ENCODE assay signal across 8 cellular contexts in the genomic region with DNA sequence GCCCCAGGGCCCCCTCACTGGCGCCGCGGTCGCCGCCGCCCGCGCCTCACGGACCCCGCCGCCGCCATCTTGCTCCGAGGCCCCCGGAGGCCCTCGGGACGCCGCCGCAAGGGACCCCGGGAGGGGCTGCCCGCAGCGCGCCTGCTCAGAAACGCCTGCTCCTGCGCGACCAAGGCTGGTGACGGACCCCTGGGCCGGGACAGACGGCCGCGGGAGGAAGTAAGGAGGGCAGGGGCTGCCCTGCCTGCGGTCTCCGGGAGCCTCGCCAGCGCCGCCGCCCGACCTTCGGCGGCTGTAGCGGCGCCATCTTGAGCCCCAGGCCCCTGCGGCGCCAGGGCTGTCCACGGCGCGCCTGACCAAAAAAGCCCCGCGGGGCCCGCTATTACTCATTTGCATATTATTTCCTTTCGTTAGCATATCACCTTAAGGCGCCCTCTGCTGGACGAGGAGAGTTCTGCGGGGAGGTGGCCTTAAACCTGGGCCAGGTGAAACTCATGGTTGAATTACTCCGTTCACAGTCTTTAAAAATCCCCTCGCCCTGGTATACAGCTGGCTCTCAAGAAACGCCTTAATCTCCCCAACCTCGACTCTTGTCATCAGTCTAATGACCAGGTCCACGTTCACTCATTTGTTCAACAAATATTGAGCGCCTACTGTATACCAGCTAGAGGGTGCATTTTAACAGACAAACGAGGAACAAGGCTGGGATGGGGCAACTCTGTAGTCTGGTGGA. TPM values are rescaled to one million over a fixed set of nuclear protein-coding genes. Genes with fewer than 3 reads are reported as not detected.
DNase-seq lines count a peak whose midpoint lies in the region; ATAC-seq and TF ChIP-seq lines count a peak whose summit lies in the region.

REXO1 (minus strand) TSS at position 85 of the 733 bp plus-strand sequence. CDS start 125 bp downstream, outside the sequence.

- H3K9me3 Mint-ChIP-seq in activated naive CD4-positive, alpha-beta T cell treated with anti-CD3 and anti-CD28 coated beads, Interleukin-2, amount 50 U/mL, for 72 hours = no peaks in the 10 kb centered on the region

- H3K27ac Mint-ChIP-seq in activated naive CD4-positive, alpha-beta T cell treated with anti-CD3 and anti-CD28 coated beads, Interleukin-2, amount 50 U/mL, for 72 hours = peak within 1 kb of the TSS; percentile 92 to 98

- intact Hi-C loops in head of caudate nucleus (cut with DNase I) = no loop called here
- intact Hi-C loops in ovary (cut with DNase I) = no loop called here
- intact Hi-C loops in thyroid gland (cut with DNase I) = no loop called here

- no peaks in the 10 kb centered on the region for H3K36me3 ChIP-seq in ovary
- no peaks in the 10 kb centered on the region for H3K36me3 ChIP-seq in thyroid gland

- peak; percentile 5 for TF ChIP-seq CTCF in GM12801 (IDR thresholded peaks at IDR 0.05; ENCODE audit: extremely low read depth, insufficient read length)
- peak; percentile 85 to 92 (median 91) for TF ChIP-seq CTCF in ovary (IDR thresholded peaks at IDR 0.05)
- TF ChIP-seq CTCF in thyroid gland (IDR thresholded peaks at IDR 0.05) = peak; percentile 79 to 94 (median 87)

- H3K27me3 ChIP-seq in ovary = no peaks in the 10 kb centered on the region
- H3K27me3 ChIP-seq in thyroid gland = no peaks in the 10 kb centered on the region

- TF ChIP-seq POLR2A in ovary (IDR thresholded peaks at IDR 0.05) (peak; percentile 48), thyroid gland (IDR thresholded peaks at IDR 0.05) (peak in 1 of 2 donors; percentile 59)

- H3K4me1 ChIP-seq in ovary (ENCODE audit: insufficient read depth) (peaks cover 14% of the 10 kb centered on the region), thyroid gland (peaks cover 22 to 43% of the 10 kb centered on the region in 2 donors)

- WGBS in ovary, 3 donors = 1 to 8% (median 3%) methylated on average over 13 to 60 of the region's 60 CpGs
- 4 to 9% methylated on average over 11 to 30 of the region's 60 CpGs for WGBS in thyroid gland, 2 donors

- H3K36me3 Mint-ChIP-seq in activated naive CD4-positive, alpha-beta T cell treated with anti-CD3 and anti-CD28 coated beads, Interleukin-2, amount 50 U/mL, for 72 hours = peaks cover 10 to 14% of the 10 kb centered on the region in 2 donors

- no peaks in the 10 kb centered on the region for H3K9me3 ChIP-seq in ovary
- no peaks in the 10 kb centered on the region for H3K9me3 ChIP-seq in thyroid gland

- DNase-seq in NCI-H1092 treated with DMSO at 0.1 percent for 48 hours (lab: John Stamatoyannopoulos, UW) (peak; percentile 94), SKM-1 (lab: John Stamatoyannopoulos, UW; ENCODE audit: unreplicated experiment) (peak; percentile 83), head of caudate nucleus (peak; percentile 88 to 98 (median 94)), ovary (peak; percentile 93 to 98 (median 95)), thyroid gland (peak; percentile 96 to 98)
- peak; percentile 97 to 100 for DNase-seq in activated naive CD4-positive, alpha-beta T cell treated with anti-CD3 and anti-CD28 coated beads, Interleukin-2, amount 50 U/mL, for 72 hours (ENCODE audit: low spot score in 2 of 2)

- H3K27ac ChIP-seq in ovary = peak within 1 kb of the TSS; percentile 99 to 100
- peak within 1 kb of the TSS; percentile 99 to 100 (median 99) for H3K27ac ChIP-seq in thyroid gland

- peak within 1 kb of the TSS; percentile 92 for H3K4me3 ChIP-seq in ovary
- H3K4me3 ChIP-seq in thyroid gland (replicated peaks in 1 of 3) = peak within 1 kb of the TSS; percentile 59 to 100 (median 90)

- ATAC-seq in HG02610 (IDR thresholded peaks at IDR 0.05; ENCODE audit: unreplicated experiment) = peak; percentile 57
- ATAC-seq in activated naive CD4-positive, alpha-beta T cell treated with anti-CD3 and anti-CD28 coated beads, Interleukin-2, amount 50 U/mL, for 72 hours = peak; percentile 75 to 79

- no peak for TF ChIP-seq EP300 in ovary (IDR thresholded peaks at IDR 0.05)

RNA-seq across cellular contexts. Expression of gene REXO1, which starts in this region (rescaled TPM):
- total RNA-seq in activated naive CD4-positive, alpha-beta T cell treated with anti-CD3 and anti-CD28 coated beads, Interleukin-2, amount 50 U/mL, for 72 hours = 10 to 100 TPM; 35.5 to 44.5 TPM
- total RNA-seq in ovary (10 to 100 TPM; 14.9 to 46.7 (median 30.4) TPM), thyroid gland (10 to 100 TPM; 14.0 to 21.8 (median 17.2) TPM)
- 10 to 100 TPM in 1 of 2 donors, 1 to 10 TPM in 1; 4.8 to 21.5 TPM for polyA plus RNA-seq in ovary

Comparison
In these comparisons a context has a peak if more than half of its experiments do, and no peak if none do; other contexts are left out.
1. Peak in every context shown above with its lines: DNase-seq, ATAC-seq, H3K4me3 ChIP-seq and H3K27ac ChIP-seq.
2. CTCF ChIP-seq: peak in every context shown above with its lines; median percentile 91 in ovary; 87 in thyroid gland; 5 in GM12801.